23 cellular contexts compared by ENCODE assay signal in the genomic region with DNA sequence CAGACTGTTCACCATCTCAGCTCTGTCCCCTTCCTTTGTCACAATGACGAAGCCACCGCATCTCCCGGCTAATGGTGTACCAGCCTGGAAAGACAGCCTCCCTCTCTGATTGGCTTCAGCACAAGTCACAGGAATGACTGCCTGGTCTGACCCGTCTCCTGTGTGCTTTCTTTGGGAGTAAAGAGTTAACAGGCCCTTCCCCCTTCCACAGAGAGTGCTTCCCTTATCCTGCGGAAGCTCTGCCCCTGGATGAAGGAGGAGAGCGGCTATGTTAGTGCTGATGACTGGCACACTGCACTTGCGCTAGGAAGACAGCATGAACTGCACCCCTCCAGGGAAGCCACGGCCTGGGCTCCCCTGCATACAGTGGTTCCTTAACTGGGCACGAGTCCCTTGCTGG. TPM values are rescaled to one million over a fixed set of nuclear protein-coding genes. Genes with fewer than 3 reads are reported as not detected.
A peak's percentile ranks its signal among the peaks of the same experiment; 100 is the strongest.
DNase-seq lines count a peak whose midpoint lies in the region; ATAC-seq, FAIRE-seq and TF ChIP-seq lines count a peak whose summit lies in the region.
"Had no signal": no experiment of that assay in that cellular context is flagged by ENCODE, and none has a peak within 500 bp of the region (broad histone marks: within the 10 kb centered on the region; RNA-seq: fewer than 3 reads in every experiment).

No MANE protein-coding gene starts in this region.

- H3K36me3 Mint-ChIP-seq in H9 (ENCODE audit: insufficient read depth in 1 of 3, low read depth in 3 of 3) (peaks cover 10 to 39% (median 15%) of the 10 kb centered on the region in 3 experiments; a peak in 6 of 7 replicates), astrocyte (ENCODE audit: low read depth, unreplicated experiment) (peaks cover 11% of the 10 kb centered on the region)

- H4K8ac ChIP-seq in H9 (replicated peaks; ENCODE audit: insufficient read length, low read depth, low read length): no peak overlapping the region

- H3T11ph ChIP-seq in H9 (ENCODE audit: low read length): no peak overlapping the region

- H3K27ac Mint-ChIP-seq in H9: peak overlapping the region in 2 of 3 experiments; percentile 23 to 71; a peak in 2 of 7 replicates
- H3K27ac Mint-ChIP-seq in astrocyte (ENCODE audit: unreplicated experiment): peak overlapping the region; percentile 34
- H3K27ac Mint-ChIP-seq: CD8-positive, alpha-beta memory T cell had no signal

- no peak overlapping the region for H2BK15ac ChIP-seq in H9 (ENCODE audit: low read depth, low read length)

- H3K27me3 Mint-ChIP-seq in H9 (ENCODE audit: low read depth) (no peaks in the 10 kb centered on the region), astrocyte (ENCODE audit: low read depth, unreplicated experiment) (no peaks in the 10 kb centered on the region)
- H3K27me3 Mint-ChIP-seq: CD8-positive, alpha-beta memory T cell had no signal

- H3K9ac ChIP-seq in H9 (ENCODE audit: extremely low read depth, insufficient read length, low read length): no peak overlapping the region
- no peak overlapping the region for H3K9ac ChIP-seq in astrocyte (ENCODE audit: low read length)
- H3K9ac ChIP-seq: BLaER1 treated with 17β-estradiol and CSF1 and Interleukin-3, amounts not matched to agents 10 nM and 100 nM had no signal

- no peak overlapping the region for H3K56ac ChIP-seq in H9 (ENCODE audit: insufficient read length, low read depth, low read length)

- H4K91ac ChIP-seq in H9 (ENCODE audit: insufficient read length, low read depth, low read length): no peak overlapping the region

- H3K4me3 ChIP-seq in astrocyte (ENCODE audit: insufficient read depth, low read depth, low read length) (no peak overlapping the region), lower lobe of right lung (no peak overlapping the region)
- H3K4me3 ChIP-seq: BLaER1 treated with 17β-estradiol and CSF1 and Interleukin-3, amounts not matched to agents 10 nM and 100 nM had no signal

- H2AK5ac ChIP-seq in H9 (ENCODE audit: insufficient read length, low read length): no peak overlapping the region

- no peaks in the 10 kb centered on the region for H3K23me2 ChIP-seq in H9 (ENCODE audit: insufficient read length, low read depth, low read length, poor library complexity, severe bottlenecking)

- H2BK5ac ChIP-seq in H9 (ENCODE audit: insufficient read length, low read length): no peak overlapping the region

- H3K4me3 Mint-ChIP-seq in H9 (no peak overlapping the region), astrocyte (ENCODE audit: unreplicated experiment) (no peak overlapping the region)
- H3K4me3 Mint-ChIP-seq: CD8-positive, alpha-beta memory T cell had no signal

- no peak overlapping the region for H2BK12ac ChIP-seq in H9 (ENCODE audit: insufficient read length, low read depth, low read length)

- H2BK20ac ChIP-seq in H9 (ENCODE audit: low read depth, low read length, poor library complexity, severe bottlenecking): no peak overlapping the region

- no peak overlapping the region for H3K23ac ChIP-seq in H9 (ENCODE audit: insufficient read length, low read depth, low read length)

- peak; percentile 49 for DNase-seq in ELF-1 (ENCODE audit: low read depth, low spot score)
- DNase-seq in H9: no peak
- DNase-seq in astrocyte (ENCODE audit: low read depth): no peak
- DNase-seq in lower lobe of right lung: peak; percentile 18
- no peak for DNase-seq in activated gamma-delta T cell (lab: John Stamatoyannopoulos, UW)
- DNase-seq in C1 segment of cervical spinal cord (lab: John Stamatoyannopoulos, UW): no peak
- no peak for DNase-seq in G401 (ENCODE audit: low spot score)
- DNase-seq in middle frontal gyrus (ENCODE audit: extremely low spot score, low spot score): no peak
- DNase-seq: DMS53, EL, HFFc6, NCI-H1417, NCI-H187 treated with DMSO at 0.1 percent for 48 hours, NCI-H226, NCI-H524 treated with DMSO at 0.1 percent for 48 hours, PC-3, RPMI8226 had no signal

- peaks cover 10% of the 10 kb centered on the region for H3K36me3 ChIP-seq in astrocyte (ENCODE audit: insufficient read depth, low read length)
- H3K36me3 ChIP-seq in lower lobe of right lung: peaks cover 53% of the 10 kb centered on the region

- intact Hi-C loops in lower lobe of right lung (cut with DNase I): no loop called here

- H3K4ac ChIP-seq in H9 (ENCODE audit: low read depth, low read length): no peak overlapping the region

- H3K4me2 ChIP-seq in H9 (ENCODE audit: insufficient read depth, insufficient read length, low read length) (no peak overlapping the region), astrocyte (ENCODE audit: low read length) (no peak overlapping the region)
- H3K4me2 ChIP-seq: BLaER1 treated with 17β-estradiol and CSF1 and Interleukin-3, amounts not matched to agents 10 nM and 100 nM had no signal

- H3K27ac ChIP-seq in H9 (ENCODE audit: insufficient read length, low read depth, low read length): no peak overlapping the region
- no peak overlapping the region for H3K27ac ChIP-seq in astrocyte (ENCODE audit: low read depth, low read length)
- no peak overlapping the region for H3K27ac ChIP-seq in lower lobe of right lung
- H3K27ac ChIP-seq: BLaER1 treated with 17β-estradiol and CSF1 and Interleukin-3, amounts not matched to agents 10 nM and 100 nM had no signal

- no peak overlapping the region for H3K18ac ChIP-seq in H9 (ENCODE audit: insufficient read length, low read depth, low read length)

- TF ChIP-seq CTCF in H9 (conservative IDR thresholded peaks at IDR 0.05) (no peak), astrocyte (IDR thresholded peaks at IDR 0.05; ENCODE audit: insufficient read depth, low read depth, low read length) (no peak), lower lobe of right lung (IDR thresholded peaks at IDR 0.05) (no peak)

- H3K9me3 ChIP-seq in H9 (ENCODE audit: control insufficient read depth, low read depth, low read length) (no peaks in the 10 kb centered on the region), astrocyte (ENCODE audit: insufficient read depth, low read depth, low read length) (no peaks in the 10 kb centered on the region), lower lobe of right lung (no peaks in the 10 kb centered on the region)
- H3K9me3 ChIP-seq: BLaER1 treated with 17β-estradiol and CSF1 and Interleukin-3, amounts not matched to agents 10 nM and 100 nM had no signal

- H3K4me1 ChIP-seq in H9 (ENCODE audit: insufficient read depth, low read length): no peaks in the 10 kb centered on the region
- H3K4me1 ChIP-seq in astrocyte (ENCODE audit: insufficient read depth, low read length): peaks cover 18% of the 10 kb centered on the region
- H3K4me1 ChIP-seq in lower lobe of right lung: no peaks in the 10 kb centered on the region
- H3K4me1 ChIP-seq: BLaER1 treated with 17β-estradiol and CSF1 and Interleukin-3, amounts not matched to agents 10 nM and 100 nM had no signal

- H2AFZ ChIP-seq in H9 (ENCODE audit: low read length): no peak overlapping the region
- no peak overlapping the region for H2AFZ ChIP-seq in astrocyte (ENCODE audit: low read depth, low read length)

- no peak for FAIRE-seq in astrocyte (lab: Jason Lieb, UNC)
- FAIRE-seq: GM12892, GM18507, H54 had no signal

- no peak overlapping the region for H4K5ac ChIP-seq in H9 (ENCODE audit: insufficient read length, low read depth, low read length)

- H3K9me3 Mint-ChIP-seq in H9 (no peaks in the 10 kb centered on the region), astrocyte (ENCODE audit: unreplicated experiment) (no peaks in the 10 kb centered on the region)
- H3K9me3 Mint-ChIP-seq: CD8-positive, alpha-beta memory T cell; HFFc6 had no signal

- in situ Hi-C loops in G401 (cut with HindIII; ENCODE audit: low sequenced_read_pairs): no loop called here

- no peak for ATAC-seq in lower lobe of right lung
- ATAC-seq: PC-3 had no signal

- H3K79me2 ChIP-seq in H9 (ENCODE audit: insufficient read depth, low read length) (no peaks in the 10 kb centered on the region), astrocyte (ENCODE audit: insufficient read depth, low read length) (peaks cover 6% of the 10 kb centered on the region)

- no peak overlapping the region for H3K14ac ChIP-seq in H9 (ENCODE audit: insufficient read depth, low read length)

- no CpG with 5 or more reads among the region's 9 CpGs for WGBS in H9 (ENCODE audit: extremely low coverage, insufficient read length, low lambda C conversion rate)

- H3K79me1 ChIP-seq in H9 (ENCODE audit: insufficient read depth, low read depth, low read length, poor library complexity, severe bottlenecking): no peaks in the 10 kb centered on the region

- H3K4me1 Mint-ChIP-seq in H9 (peaks cover 22 to 25% of the 10 kb centered on the region in 2 experiments), astrocyte (ENCODE audit: low read depth, unreplicated experiment) (peaks cover 21% of the 10 kb centered on the region)

- H3K27me3 ChIP-seq in H9 (ENCODE audit: insufficient read depth, low read length) (no peaks in the 10 kb centered on the region), astrocyte (ENCODE audit: insufficient read depth, low read length) (no peaks in the 10 kb centered on the region), lower lobe of right lung (ENCODE audit: low read depth) (no peaks in the 10 kb centered on the region)
- H3K27me3 ChIP-seq: BLaER1 treated with 17β-estradiol and CSF1 and Interleukin-3, amounts not matched to agents 10 nM and 100 nM had no signal

- H4K20me1 ChIP-seq in H9 (ENCODE audit: control insufficient read depth, insufficient read depth, insufficient read length): no peaks in the 10 kb centered on the region
- H4K20me1 ChIP-seq in astrocyte (ENCODE audit: insufficient read depth, low read length): peaks cover 23% of the 10 kb centered on the region

- H2BK120ac ChIP-seq in H9 (ENCODE audit: low read depth, low read length, poor library complexity, severe bottlenecking): no peak overlapping the region

RNA-seq across cellular contexts. Expression of a gene that starts 11.3 kb away (rescaled TPM):
- total RNA-seq in H9 (2021) (65.0 and 65.6 TPM in 2 replicates), astrocyte (91.3 and 100.0 TPM in 2 replicates), lower lobe of right lung (39.9 TPM)
- total RNA-seq in G401 (2014; rRNA removed; shearing (Covaris generic)): 11.3 and 27.1 TPM in 2 replicates

RNA-seq across cellular contexts. Expression of a gene that starts 12.0 kb away (rescaled TPM):
- total RNA-seq in H9 (2021) (5.6 and 6.6 TPM in 2 replicates), astrocyte (11.2 and 11.5 TPM in 2 replicates), lower lobe of right lung (11.0 TPM)
- total RNA-seq in G401 (2014; rRNA removed; shearing (Covaris generic)): 2.0 and 3.8 TPM in 2 replicates

RNA-seq across cellular contexts. Expression of a gene that starts 13.1 kb away (rescaled TPM):
- 32.9 and 33.6 TPM in 2 replicates for total RNA-seq in H9 (2021)
- 14.8 and 15.4 TPM in 2 replicates for total RNA-seq in astrocyte
- total RNA-seq in lower lobe of right lung: 21.5 TPM
- 3.1 and 3.9 TPM in 2 replicates for total RNA-seq in G401 (2014; rRNA removed; shearing (Covaris generic))

RNA-seq across cellular contexts. Expression of a gene that starts 41.6 kb away (rescaled TPM):
- total RNA-seq in H9 (2021) (not detected in 2 replicates), astrocyte (not detected in 2 replicates), lower lobe of right lung (0.35 TPM)
- not detected in 2 replicates for total RNA-seq in G401 (2014; rRNA removed; shearing (Covaris generic))
- total RNA-seq: CD8-positive, alpha-beta memory T cell; M059J had no signal

Comparison
In these comparisons a context has a peak if more than half of its experiments do, and no peak if none do; other contexts are left out.
1. DNase-seq: peak in ELF-1 (single experiment) and lower lobe of right lung (single experiment); none in H9 (single experiment), astrocyte (single experiment), activated gamma-delta T cell (single experiment), C1 segment of cervical spinal cord (0 of 14), G401 (single experiment) and middle frontal gyrus (single experiment).